Comparison of ENCODE assay signal across 8 cellular contexts in genomic region chr11:66467756-66468155, GRCh38. TPM values are rescaled to one million over a fixed set of nuclear protein-coding genes. Genes with fewer than 3 reads are reported as not detected.
DNase-seq lines count a peak whose midpoint lies in the region; ATAC-seq and TF ChIP-seq lines count a peak whose summit lies in the region.

No MANE protein-coding gene starts in this region.

- no peaks in the 10 kb centered on the region for H4K20me1 ChIP-seq in smooth muscle cell (ENCODE audit: low read depth)

- POLR2A ChIA-PET in Caco-2 (lab: Charles Lee) (interaction anchor here (0.9 to 1.6 kb wide), 3 partner anchors 12 to 171 kb away, joined by 3 to 57 read pairs (median 4); partner anchors contain the start of genes DPP3, MRPL11 and RBM4), activated B cell treated with CpG ODN at 0.5 μM for 24 hours (lab: Charles Lee) (interaction anchor here (3.7 to 4.1 kb wide), 2 partner anchors 12 to 29 kb away, joined by 40 to 63 read pairs; partner anchors contain the start of genes DPP3 and MRPL11)

- TF ChIP-seq CTCF in Caco-2 (IDR thresholded peaks at IDR 0.05; ENCODE audit: insufficient read depth in 1 of 2, low read depth in 1 of 2, low read length in 1 of 2, severe bottlenecking in 1 of 2, unreplicated experiment in 1 of 2), result no peak
- TF ChIP-seq CTCF in activated B cell treated with CpG ODN at 0.5 μM for 24 hours (IDR thresholded peaks at IDR 0.05), result no peak
- no peak for TF ChIP-seq CTCF in left ventricle myocardium inferior (IDR thresholded peaks at IDR 0.05; ENCODE audit: borderline replicate concordance)
- no peak for TF ChIP-seq CTCF in smooth muscle cell (IDR thresholded peaks at IDR 0.05; ENCODE audit: borderline replicate concordance, insufficient read depth, poor library complexity, severe bottlenecking)
- no peak for TF ChIP-seq CTCF in omental fat pad (IDR thresholded peaks at IDR 0.05)

- H3K4me1 Mint-ChIP-seq in Caco-2 (ENCODE audit: low read depth, unreplicated experiment) (peaks cover 17% of the 10 kb centered on the region), activated B cell treated with CpG ODN at 0.5 μM for 24 hours (peaks cover 38% of the 10 kb centered on the region)

- peak overlapping the region; percentile 76 for H3K27ac ChIP-seq in left ventricle myocardium inferior (replicated peaks)
- no peak overlapping the region for H3K27ac ChIP-seq in smooth muscle cell (ENCODE audit: low read depth)

- DNase-seq in Caco-2 (peak in 1 of 2 experiments; percentile 57), KBM-7 (peak; percentile 77), activated B cell treated with CpG ODN at 0.5 μM for 24 hours (no peak), left ventricle myocardium inferior (no peak), smooth muscle cell (lab: John Stamatoyannopoulos, UW; ENCODE audit: unreplicated experiment) (no peak), omental fat pad (ENCODE audit: low spot score) (no peak), H4 (ENCODE audit: low spot score) (no peak), NCI-H446 treated with DMSO at 0.1 percent for 48 hours (lab: John Stamatoyannopoulos, UW) (no peak)

- ATAC-seq in activated B cell treated with CpG ODN at 0.5 μM for 24 hours (ENCODE audit: low read depth), result no peak
- no peak for ATAC-seq in omental fat pad (ENCODE audit: low FRiP score)

- H3K27ac Mint-ChIP-seq in Caco-2 (ENCODE audit: unreplicated experiment) (peak overlapping the region; percentile 12), activated B cell treated with CpG ODN at 0.5 μM for 24 hours (peak overlapping the region; percentile 68)

- H3K9me3 Mint-ChIP-seq in Caco-2 (ENCODE audit: unreplicated experiment) (peaks cover 9% of the 10 kb centered on the region), activated B cell treated with CpG ODN at 0.5 μM for 24 hours (no peaks in the 10 kb centered on the region)

- H3K4me1 ChIP-seq in Caco-2 (peaks cover 19% of the 10 kb centered on the region), left ventricle myocardium inferior (peaks cover 28% of the 10 kb centered on the region), smooth muscle cell (ENCODE audit: low read depth) (peaks cover 11% of the 10 kb centered on the region)

- peaks cover 3% of the 10 kb centered on the region; the same call in 1 of the 2 replicates for H3K9me3 ChIP-seq in Caco-2
- H3K9me3 ChIP-seq in left ventricle myocardium inferior (replicated peaks), result peaks cover 5% of the 10 kb centered on the region
- no peaks in the 10 kb centered on the region for H3K9me3 ChIP-seq in smooth muscle cell (replicated peaks; ENCODE audit: low read depth)

- H3K9ac ChIP-seq in smooth muscle cell (ENCODE audit: low read depth), result no peak overlapping the region

- H3K4me3 Mint-ChIP-seq in Caco-2 (ENCODE audit: unreplicated experiment), result peak overlapping the region; percentile 90
- H3K4me3 Mint-ChIP-seq in activated B cell treated with CpG ODN at 0.5 μM for 24 hours, result peak overlapping the region; percentile 84

- H3K4me3 ChIP-seq in Caco-2 (ENCODE audit: low read depth, low read length), result peak overlapping the region; percentile 66
- H3K4me3 ChIP-seq in left ventricle myocardium inferior, result peak overlapping the region; percentile 83
- H3K4me3 ChIP-seq in smooth muscle cell, result peak overlapping the region; percentile 76

- no TSS peak for BruUV-seq in Caco-2 (replicated peaks; lab: Mats Ljungman, UMichigan)

- CTCF ChIA-PET in Caco-2 (lab: Charles Lee) (interaction anchor here (1.1 to 3.9 kb wide), 6 partner anchors 9 to 210 kb away, joined by 3 to 65 read pairs (median 14); partner anchors contain the start of genes DPP3, MRPL11 and RBM4B), activated B cell treated with CpG ODN at 0.5 μM for 24 hours (lab: Charles Lee) (interaction anchor here (1.0 to 4.1 kb wide), 3 partner anchors 11 to 48 kb away, joined by 3 to 19 read pairs (median 4); partner anchors contain the start of genes DPP3 and MRPL11)

- no peaks in the 10 kb centered on the region for H3K79me2 ChIP-seq in smooth muscle cell (ENCODE audit: low read depth)

- 66% methylated on average over 6 of the region's 6 CpGs for WGBS in smooth muscle cell (ENCODE audit: low lambda C conversion rate)

- H2AFZ ChIP-seq in smooth muscle cell (ENCODE audit: low read depth), result no peak overlapping the region

- in situ Hi-C loops in KBM-7 (cut with MboI; ENCODE audit: low pct_unique_long_range_greater_than_20kb, low sequenced_read_pairs), result no loop called here

- intact Hi-C loops in Caco-2 (cut with micrococcal nuclease; ENCODE audit: unreplicated experiment) (no loop called here), activated B cell treated with CpG ODN at 0.5 μM for 24 hours (cut with micrococcal nuclease) (loop anchor here (2.0 to 5.0 kb wide), 2 partner anchors 47 to 95 kb away; partner anchors contain the start of genes NPAS4 and SLC29A2), left ventricle myocardium inferior (cut with micrococcal nuclease) (no loop called here)

- H3K36me3 ChIP-seq in Caco-2 (ENCODE audit: control insufficient read depth, insufficient read depth, low read length) (no peaks in the 10 kb centered on the region), left ventricle myocardium inferior (peaks cover 12% of the 10 kb centered on the region), smooth muscle cell (ENCODE audit: low read depth) (no peaks in the 10 kb centered on the region)

- peaks cover 11% of the 10 kb centered on the region for H3K36me3 Mint-ChIP-seq in Caco-2 (ENCODE audit: insufficient read depth, unreplicated experiment)
- peaks cover 2% of the 10 kb centered on the region for H3K36me3 Mint-ChIP-seq in activated B cell treated with CpG ODN at 0.5 μM for 24 hours (ENCODE audit: low read depth)

- H3K4me2 ChIP-seq in smooth muscle cell, result peak overlapping the region; percentile 94

- no peaks in the 10 kb centered on the region for H3K27me3 Mint-ChIP-seq in Caco-2 (ENCODE audit: insufficient read depth, unreplicated experiment)
- no peaks in the 10 kb centered on the region for H3K27me3 Mint-ChIP-seq in activated B cell treated with CpG ODN at 0.5 μM for 24 hours

- no peaks in the 10 kb centered on the region for H3F3A ChIP-seq in smooth muscle cell (ENCODE audit: low read depth)

- H3K27me3 ChIP-seq in Caco-2 (replicated peaks; ENCODE audit: control insufficient read depth, insufficient read depth, low read length) (no peaks in the 10 kb centered on the region; the same call in 1 of the 2 replicates), left ventricle myocardium inferior (ENCODE audit: low read depth) (no peaks in the 10 kb centered on the region), smooth muscle cell (ENCODE audit: low read depth) (no peaks in the 10 kb centered on the region)

RNA-seq across cellular contexts. Expression of gene PELI3, which starts 1.1 kb away (rescaled TPM):
- 21.0 and 21.1 TPM in 2 replicates for total RNA-seq in Caco-2 (2022)
- total RNA-seq in activated B cell treated with CpG ODN at 0.5 μM for 24 hours, result 8.5 and 9.1 TPM in 2 replicates
- 7.3 TPM for total RNA-seq in left ventricle myocardium inferior
- 2.1 and 3.8 TPM in 2 replicates for total RNA-seq in smooth muscle cell
- 9.4 and 10.6 TPM in 2 replicates for polyA plus RNA-seq in smooth muscle cell
- total RNA-seq in omental fat pad, result 10 to 100 TPM in 2 of 4 donors, 1 to 10 TPM in 2; 9.2 to 16.3 (median 12.5) TPM
- total RNA-seq in H4 (2014; rRNA removed; shearing (Covaris generic)), result 5.6 and 7.5 TPM in 2 replicates

RNA-seq across cellular contexts. Expression of gene DPP3, which starts 12.5 kb away (rescaled TPM):
- total RNA-seq in Caco-2 (2022) (106 TPM in 2 replicates), activated B cell treated with CpG ODN at 0.5 μM for 24 hours (62.2 and 63.3 TPM in 2 replicates), left ventricle myocardium inferior (13.6 TPM), smooth muscle cell (34.6 and 59.2 TPM in 2 replicates), omental fat pad (10 to 100 TPM; 13.9 to 23.9 (median 21.0) TPM)
- 38.0 and 40.1 TPM in 2 replicates for polyA plus RNA-seq in smooth muscle cell
- 61.4 and 66.7 TPM in 2 replicates for total RNA-seq in H4 (2014; rRNA removed; shearing (Covaris generic))

RNA-seq across cellular contexts. Expression of gene MRPL11, which starts 29.1 kb away (rescaled TPM):
- total RNA-seq in Caco-2 (2022), result 201 and 206 TPM in 2 replicates
- total RNA-seq in activated B cell treated with CpG ODN at 0.5 μM for 24 hours, result 62.6 and 74.3 TPM in 2 replicates
- 53.8 TPM for total RNA-seq in left ventricle myocardium inferior
- 36.1 and 38.7 TPM in 2 replicates for total RNA-seq in smooth muscle cell
- 54.5 and 68.4 TPM in 2 replicates for polyA plus RNA-seq in smooth muscle cell
- 10 to 100 TPM; 29.2 to 38.0 (median 32.3) TPM for total RNA-seq in omental fat pad
- total RNA-seq in H4 (2014; rRNA removed; shearing (Covaris generic)), result 71.8 and 77.7 TPM in 2 replicates

RNA-seq across cellular contexts. Expression of gene BBS1, which starts 42.7 kb away (rescaled TPM):
- 47.1 and 50.0 TPM in 2 replicates for total RNA-seq in Caco-2 (2022)
- 30.5 and 38.8 TPM in 2 replicates for total RNA-seq in activated B cell treated with CpG ODN at 0.5 μM for 24 hours
- total RNA-seq in left ventricle myocardium inferior, result 16.9 TPM
- 25.9 and 30.1 TPM in 2 replicates for total RNA-seq in smooth muscle cell
- 13.0 and 15.6 TPM in 2 replicates for polyA plus RNA-seq in smooth muscle cell
- total RNA-seq in omental fat pad, result 10 to 100 TPM; 35.5 to 71.9 (median 37.9) TPM
- total RNA-seq in H4 (2014; rRNA removed; shearing (Covaris generic)), result 12.3 and 14.9 TPM in 2 replicates

RNA-seq across cellular contexts. Expression of gene NPAS4, which starts 46.9 kb away (rescaled TPM):
- total RNA-seq in Caco-2 (2022) (not detected in 2 replicates), activated B cell treated with CpG ODN at 0.5 μM for 24 hours (not detected in 2 replicates), left ventricle myocardium inferior (not detected), smooth muscle cell (0.58 and 0.85 TPM in 2 replicates), omental fat pad (under 1 TPM in 1 of 4 donors, not detected in 3; 0.19 TPM)
- polyA plus RNA-seq in smooth muscle cell, result 0.84 and 1.1 TPM in 2 replicates
- not detected in 2 replicates for total RNA-seq in H4 (2014; rRNA removed; shearing (Covaris generic))
